Comparison of ENCODE assay signal across 20 cellular contexts in the genomic region with DNA sequence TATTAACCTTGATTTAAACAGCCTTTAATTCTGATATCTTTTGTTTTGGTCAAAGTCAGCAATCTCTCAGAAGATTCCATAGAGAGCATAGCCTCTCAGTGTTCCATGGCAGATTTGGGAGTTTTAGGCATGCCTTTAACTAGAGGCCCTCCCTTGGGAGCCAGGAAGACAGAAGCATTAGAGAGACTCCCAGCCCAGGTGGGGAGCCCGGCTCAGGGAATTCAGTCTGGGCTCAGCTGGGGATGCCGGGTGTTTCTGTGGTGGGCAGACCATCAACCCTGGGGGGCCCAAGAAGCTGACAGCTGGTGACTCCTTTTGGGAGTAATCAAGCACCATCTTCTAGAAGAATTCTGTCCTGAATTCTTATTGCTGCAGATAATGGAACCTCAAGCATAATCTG.
DNase-seq lines count a peak whose midpoint lies in the region; ATAC-seq and TF ChIP-seq lines count a peak whose summit lies in the region.
"Had no signal": no experiment of that assay in that cellular context is flagged by ENCODE, and none has a peak within 500 bp of the region (broad histone marks: within the 10 kb centered on the region; RNA-seq: fewer than 3 reads in every experiment).

No MANE protein-coding gene starts in this region.

- no peak overlapping the region for H3K9ac ChIP-seq in PC-3 (ENCODE audit: low read length)

- POLR2A ChIA-PET in PC-3 (lab: Charles Lee; ENCODE audit: unreplicated experiment): no interaction called here

- H2AFZ ChIP-seq in PC-3 (ENCODE audit: low read length): no peak overlapping the region

- H3K9me3 Mint-ChIP-seq in osteocyte (ENCODE audit: unreplicated experiment): peaks cover 22% of the 10 kb centered on the region
- H3K9me3 Mint-ChIP-seq: CD4-positive, alpha-beta T cell had no signal

- H3K4me1 ChIP-seq in esophagus muscularis mucosa (no peaks in the 10 kb centered on the region), PC-3 (ENCODE audit: insufficient read depth, low read length) (no peaks in the 10 kb centered on the region)
- H3K4me1 ChIP-seq: A549, Caco-2 had no signal

- H3K27ac ChIP-seq in esophagus muscularis mucosa (replicated peaks in 1 of 4): no peak overlapping the region
- H3K27ac ChIP-seq in substantia nigra (ENCODE audit: low read depth, low read length, poor library complexity, severe bottlenecking): no peak overlapping the region
- H3K27ac ChIP-seq in PC-3 (ENCODE audit: low read length): no peak overlapping the region
- H3K27ac ChIP-seq: 22Rv1, A549, C4-2B, HL-60 had no signal

- H3K4me3 ChIP-seq in esophagus muscularis mucosa: no peak overlapping the region
- H3K4me3 ChIP-seq in PC-3 (ENCODE audit: low read length): no peak overlapping the region
- H3K4me3 ChIP-seq: A549, GM12878, HAP-1 had no signal

- no peaks in the 10 kb centered on the region for H4K20me1 ChIP-seq in PC-3 (ENCODE audit: low read length)

- no peak overlapping the region for H3K4me2 ChIP-seq in PC-3 (ENCODE audit: low read length)
- H3K4me2 ChIP-seq: A549 had no signal

- H3K36me3 Mint-ChIP-seq in osteocyte (ENCODE audit: unreplicated experiment): no peaks in the 10 kb centered on the region

- DNase-seq in NCI-H82 (lab: John Stamatoyannopoulos, UW): peak; percentile 45
- DNase-seq in NCI-H82 treated with DMSO at 0.1 percent for 48 hours (lab: John Stamatoyannopoulos, UW; ENCODE audit: unreplicated experiment): no peak
- DNase-seq in NCI-H524 (lab: John Stamatoyannopoulos, UW): peak; percentile 75 to 85
- peak; percentile 72 for DNase-seq in esophagus muscularis mucosa (ENCODE audit: extremely low spot score)
- peak; percentile 63 for DNase-seq in osteocyte (ENCODE audit: extremely low spot score, unreplicated experiment)
- DNase-seq in inferior parietal cortex (ENCODE audit: extremely low spot score): no peak
- DNase-seq in substantia nigra (lab: John Stamatoyannopoulos, UW): no peak
- no peak for DNase-seq in PC-3
- DNase-seq: AML-193; Caco-2; CD4-positive, alpha-beta T cell; DMS79 treated with DMSO at 0.1 percent for 48 hours; GF-D8; IMR-90 had no signal

- intact Hi-C loops in esophagus muscularis mucosa (cut with DNase I): no loop called here
- intact Hi-C loops in PC-3 (cut with micrococcal nuclease): no loop called here

- ATAC-seq in PC-3: no peak
- ATAC-seq: A549, GM12878 had no signal

- 100% methylated on average over 2 of the region's 2 CpGs for WGBS in esophagus muscularis mucosa

- no peaks in the 10 kb centered on the region for H3K4me1 Mint-ChIP-seq in osteocyte (ENCODE audit: unreplicated experiment)

- no peak overlapping the region for H3K4me3 Mint-ChIP-seq in osteocyte (ENCODE audit: unreplicated experiment)
- H3K4me3 Mint-ChIP-seq: CD4-positive, alpha-beta T cell had no signal

- H3K9me3 ChIP-seq in esophagus muscularis mucosa (no peaks in the 10 kb centered on the region), PC-3 (ENCODE audit: low read length) (no peaks in the 10 kb centered on the region)
- H3K9me3 ChIP-seq: A549, Caco-2, HAP-1 had no signal

- TF ChIP-seq EP300 in esophagus muscularis mucosa (IDR thresholded peaks at IDR 0.05): no peak

- CTCF ChIA-PET in PC-3 (lab: Charles Lee): no interaction called here

- TF ChIP-seq POLR2A in esophagus muscularis mucosa (IDR thresholded peaks at IDR 0.05; ENCODE audit: low read depth): no peak

- H3K27me3 ChIP-seq in esophagus muscularis mucosa: no peaks in the 10 kb centered on the region
- no peaks in the 10 kb centered on the region for H3K27me3 ChIP-seq in PC-3 (ENCODE audit: low read length)

- no peaks in the 10 kb centered on the region for H3K79me2 ChIP-seq in PC-3 (ENCODE audit: low read length)

- H3K36me3 ChIP-seq in esophagus muscularis mucosa (no peaks in the 10 kb centered on the region), PC-3 (ENCODE audit: low read depth, low read length) (no peaks in the 10 kb centered on the region)
- H3K36me3 ChIP-seq: HAP-1 had no signal

- no TSS peak for BruUV-seq in PC-3 (replicated peaks; lab: Mats Ljungman, UMichigan)

- TF ChIP-seq CTCF in esophagus muscularis mucosa (IDR thresholded peaks at IDR 0.05) (no peak), osteocyte (IDR thresholded peaks at IDR 0.05) (no peak), PC-3 (conservative IDR thresholded peaks at IDR 0.05; ENCODE audit: low read depth, low read length) (no peak)

- H3K27ac Mint-ChIP-seq in osteocyte (ENCODE audit: unreplicated experiment): no peak overlapping the region
- H3K27ac Mint-ChIP-seq: CD4-positive, alpha-beta T cell had no signal

- H3K9me2 ChIP-seq in PC-3 (replicated peaks; ENCODE audit: low read length): no peaks in the 10 kb centered on the region

- no peaks in the 10 kb centered on the region for H3K27me3 Mint-ChIP-seq in osteocyte (ENCODE audit: unreplicated experiment)
- H3K27me3 Mint-ChIP-seq: CD4-positive, alpha-beta T cell had no signal

- no peaks in the 10 kb centered on the region for H3F3A ChIP-seq in PC-3 (ENCODE audit: low read length, unreplicated experiment)

Comparison
In these comparisons a context has a peak if more than half of its experiments do, and no peak if none do; other contexts are left out.
1. DNase-seq: peak in NCI-H82 (single experiment), NCI-H524 (2 of 2), esophagus muscularis mucosa (single experiment) and osteocyte (single experiment); none in NCI-H82 treated with DMSO at 0.1 percent for 48 hours (single experiment), inferior parietal cortex (single experiment), substantia nigra (0 of 49) and PC-3 (single experiment).